Comparison of ENCODE assay signal across 17 cellular contexts in genomic region chr16:77406680-77407079, GRCh38. TPM values are rescaled to one million over a fixed set of nuclear protein-coding genes. Genes with fewer than 3 reads are reported as not detected.
DNase-seq lines count a peak whose midpoint lies in the region; ATAC-seq and TF ChIP-seq lines count a peak whose summit lies in the region.
"Had no signal": no experiment of that assay in that cellular context is flagged by ENCODE, and none has a peak within 500 bp of the region (broad histone marks: within the 10 kb centered on the region; RNA-seq: fewer than 3 reads in every experiment).

No MANE protein-coding gene starts in this region.

- H4K91ac ChIP-seq in H9 (ENCODE audit: insufficient read length, low read depth, low read length), result no peak overlapping the region

- H3T11ph ChIP-seq in H9 (ENCODE audit: low read length), result no peak overlapping the region

- H3K36me3 Mint-ChIP-seq in H9 (ENCODE audit: insufficient read depth in 1 of 3, low read depth in 3 of 3), result peaks cover 0 to 4% (median 0%) of the 10 kb centered on the region in 3 experiments; a peak in 1 of 7 replicates
- H3K36me3 Mint-ChIP-seq: activated naive CD4-positive, alpha-beta T cell treated with anti-CD3 and anti-CD28 coated beads, Interleukin-2, amount 50 U/mL, for 24 hours; CD8-positive, alpha-beta T cell had no signal

- H3K9me3 Mint-ChIP-seq in H9, result peaks cover 3% of the 10 kb centered on the region in 2 experiments; a peak in 4 of 5 replicates
- H3K9me3 Mint-ChIP-seq: activated naive CD4-positive, alpha-beta T cell treated with anti-CD3 and anti-CD28 coated beads, Interleukin-2, amount 50 U/mL, for 24 hours; CD8-positive, alpha-beta T cell had no signal

- no peak overlapping the region for H3K4ac ChIP-seq in H9 (ENCODE audit: low read depth, low read length)

- no peak overlapping the region for H4K5ac ChIP-seq in H9 (ENCODE audit: insufficient read length, low read depth, low read length)

- H3K36me3 ChIP-seq in PC-3 (ENCODE audit: low read depth, low read length), result no peaks in the 10 kb centered on the region; the same call in 1 of the 2 replicates
- H3K36me3 ChIP-seq: HAP-1, heart left ventricle, lower lobe of right lung had no signal

- WGBS in H9 (ENCODE audit: extremely low coverage, insufficient read length, low lambda C conversion rate), result no CpG with 5 or more reads among the region's 1 CpG

- no peak overlapping the region for H3K56ac ChIP-seq in H9 (ENCODE audit: insufficient read length, low read depth, low read length)

- no peak overlapping the region for H3K4me3 Mint-ChIP-seq in H9
- H3K4me3 Mint-ChIP-seq: activated CD8-positive, alpha-beta T cell treated with anti-CD3 and anti-CD28 coated beads, Interleukin-2, amount 10 ng/mL, durations not matched to agents 7 days and 5 days; activated naive CD4-positive, alpha-beta T cell treated with anti-CD3 and anti-CD28 coated beads, Interleukin-2, amount 50 U/mL, for 24 hours; CD8-positive, alpha-beta T cell; dendritic cell treated with granulocyte-macrophage colony-stimulating factor and Interleukin-4, amounts not matched to agents 40 ng/mL and 50 ng/mL, for 4 days had no signal

- H3K9me3 ChIP-seq in H9 (ENCODE audit: control insufficient read depth, low read depth, low read length) (no peaks in the 10 kb centered on the region), PC-3 (ENCODE audit: low read length) (no peaks in the 10 kb centered on the region)
- H3K9me3 ChIP-seq: HAP-1 had no signal

- H2BK120ac ChIP-seq in H9 (ENCODE audit: low read depth, low read length, poor library complexity, severe bottlenecking), result no peak overlapping the region

- H2AK5ac ChIP-seq in H9 (ENCODE audit: insufficient read length, low read length), result no peak overlapping the region

- no peak overlapping the region for H4K8ac ChIP-seq in H9 (replicated peaks; ENCODE audit: insufficient read length, low read depth, low read length)

- TF ChIP-seq CTCF in AG09309 (IDR thresholded peaks at IDR 0.05; ENCODE audit: control insufficient read depth, insufficient read depth, low read depth, low read length, missing control alignments) (peak; percentile 30), H9 (conservative IDR thresholded peaks at IDR 0.05) (peak; percentile 49), PC-3 (conservative IDR thresholded peaks at IDR 0.05; ENCODE audit: low read depth, low read length) (peak; percentile 56), epithelial cell of proximal tubule (conservative IDR thresholded peaks at IDR 0.05; ENCODE audit: low read depth, low read length) (peak; percentile 38)

- ATAC-seq in PC-3, result no peak
- no peak for ATAC-seq in HG03280 (IDR thresholded peaks at IDR 0.05; ENCODE audit: unreplicated experiment)
- no peak for ATAC-seq in GM19328 (IDR thresholded peaks at IDR 0.05; ENCODE audit: unreplicated experiment)
- ATAC-seq: activated CD8-positive, alpha-beta T cell treated with anti-CD3 and anti-CD28 coated beads, Interleukin-2, amount 10 ng/mL, durations not matched to agents 7 days and 5 days; CD8-positive, alpha-beta T cell; heart left ventricle; lower lobe of right lung had no signal

- H3K79me2 ChIP-seq in H9 (ENCODE audit: insufficient read depth, low read length) (no peaks in the 10 kb centered on the region), PC-3 (ENCODE audit: low read length) (no peaks in the 10 kb centered on the region)

- no peak overlapping the region for H2BK5ac ChIP-seq in H9 (ENCODE audit: insufficient read length, low read length)

- H3K4me1 Mint-ChIP-seq in H9, result peaks cover 7 to 11% of the 10 kb centered on the region in 2 experiments
- H3K4me1 Mint-ChIP-seq: activated naive CD4-positive, alpha-beta T cell treated with anti-CD3 and anti-CD28 coated beads, Interleukin-2, amount 50 U/mL, for 24 hours had no signal

- no peak overlapping the region for H2AFZ ChIP-seq in H9 (ENCODE audit: low read length)
- no peak overlapping the region for H2AFZ ChIP-seq in PC-3 (ENCODE audit: low read length)

- H3K27ac ChIP-seq in H9 (ENCODE audit: insufficient read length, low read depth, low read length) (no peak overlapping the region), PC-3 (ENCODE audit: low read length) (no peak overlapping the region)
- H3K27ac ChIP-seq: heart left ventricle, lower lobe of right lung had no signal

- CTCF ChIA-PET in PC-3 (lab: Charles Lee), result no interaction called here

- intact Hi-C loops in PC-3 (cut with micrococcal nuclease), result no loop called here

- no peak overlapping the region for H2BK20ac ChIP-seq in H9 (ENCODE audit: low read depth, low read length, poor library complexity, severe bottlenecking)

- no peaks in the 10 kb centered on the region for H3K9me2 ChIP-seq in PC-3 (replicated peaks; ENCODE audit: low read length)

- H3K4me3 ChIP-seq in AG09309 (ENCODE audit: control insufficient read depth, low read depth, low read length) (no peak overlapping the region), PC-3 (ENCODE audit: low read length) (no peak overlapping the region), epithelial cell of proximal tubule (ENCODE audit: low read depth, low read length) (no peak overlapping the region)
- H3K4me3 ChIP-seq: HAP-1, heart left ventricle, lower lobe of right lung had no signal

- no peak overlapping the region for H3K18ac ChIP-seq in H9 (ENCODE audit: insufficient read length, low read depth, low read length)

- H3K23me2 ChIP-seq in H9 (ENCODE audit: insufficient read length, low read depth, low read length, poor library complexity, severe bottlenecking), result no peaks in the 10 kb centered on the region

- no peaks in the 10 kb centered on the region for H3K27me3 ChIP-seq in H9 (ENCODE audit: insufficient read depth, low read length)
- no peaks in the 10 kb centered on the region for H3K27me3 ChIP-seq in PC-3 (ENCODE audit: low read length)
- H3K27me3 ChIP-seq: heart left ventricle had no signal

- no peak overlapping the region for H3K23ac ChIP-seq in H9 (ENCODE audit: insufficient read length, low read depth, low read length)

- H3K9ac ChIP-seq in H9 (ENCODE audit: extremely low read depth, insufficient read length, low read length), result no peak overlapping the region
- no peak overlapping the region for H3K9ac ChIP-seq in PC-3 (ENCODE audit: low read length)

- H3K4me1 ChIP-seq in H9 (ENCODE audit: insufficient read depth, low read length) (0 out of 2 replicates have a peak, but pooled peaks cover 2% of the 10 kb centered on the region), PC-3 (ENCODE audit: insufficient read depth, low read length) (no peaks in the 10 kb centered on the region)
- H3K4me1 ChIP-seq: HAP-1, lower lobe of right lung had no signal

- DNase-seq in AG09309 (ENCODE audit: low read depth) (no peak), H9 (no peak), PC-3 (peak; percentile 23), epithelial cell of proximal tubule (ENCODE audit: low read depth) (no peak), GM19238 (ENCODE audit: insufficient read length, low spot score) (no peak)
- DNase-seq in stimulated activated CD4-positive, alpha-beta T cell treated with anti-CD3 and anti-CD28 coated beads, Interleukin-12 subunit alpha, Interleukin-12 subunit beta, amount 100 ng/mL, for 4 hours, result no peak
- DNase-seq: activated CD8-positive, alpha-beta T cell treated with anti-CD3 and anti-CD28 coated beads, Interleukin-2, amount 10 ng/mL, durations not matched to agents 7 days and 5 days; CD8-positive, alpha-beta T cell; heart left ventricle; lower lobe of right lung; NK-92 treated with Interleukin-12 subunit alpha and Interleukin-12 subunit beta, amount 100 ng/mL, for 24 hours; T-helper 2 cell had no signal

- H3K79me1 ChIP-seq in H9 (ENCODE audit: insufficient read depth, low read depth, low read length, poor library complexity, severe bottlenecking), result no peaks in the 10 kb centered on the region

- no peaks in the 10 kb centered on the region for H4K20me1 ChIP-seq in H9 (ENCODE audit: control insufficient read depth, insufficient read depth, insufficient read length)
- no peaks in the 10 kb centered on the region for H4K20me1 ChIP-seq in PC-3 (ENCODE audit: low read length)

- H3K27me3 Mint-ChIP-seq in H9 (ENCODE audit: low read depth), result no peaks in the 10 kb centered on the region
- H3K27me3 Mint-ChIP-seq: dendritic cell treated with granulocyte-macrophage colony-stimulating factor and Interleukin-4, amounts not matched to agents 40 ng/mL and 50 ng/mL, for 4 days had no signal

- no peak overlapping the region for H3K4me2 ChIP-seq in H9 (ENCODE audit: insufficient read depth, insufficient read length, low read length)
- no peak overlapping the region for H3K4me2 ChIP-seq in PC-3 (ENCODE audit: low read length)

- BruUV-seq in PC-3 (replicated peaks; lab: Mats Ljungman, UMichigan), result no TSS peak

- no peak overlapping the region for H2BK12ac ChIP-seq in H9 (ENCODE audit: insufficient read length, low read depth, low read length)

- no peak overlapping the region for H3K27ac Mint-ChIP-seq in H9
- H3K27ac Mint-ChIP-seq: activated CD8-positive, alpha-beta T cell treated with anti-CD3 and anti-CD28 coated beads, Interleukin-2, amount 10 ng/mL, durations not matched to agents 7 days and 5 days; activated naive CD4-positive, alpha-beta T cell treated with anti-CD3 and anti-CD28 coated beads, Interleukin-2, amount 50 U/mL, for 24 hours; CD8-positive, alpha-beta T cell; dendritic cell treated with granulocyte-macrophage colony-stimulating factor and Interleukin-4, amounts not matched to agents 40 ng/mL and 50 ng/mL, for 4 days had no signal

- no peak overlapping the region for H2BK15ac ChIP-seq in H9 (ENCODE audit: low read depth, low read length)

- POLR2A ChIA-PET in PC-3 (lab: Charles Lee; ENCODE audit: unreplicated experiment), result no interaction called here

- no peak overlapping the region for H3K14ac ChIP-seq in H9 (ENCODE audit: insufficient read depth, low read length)

- no peaks in the 10 kb centered on the region for H3F3A ChIP-seq in PC-3 (ENCODE audit: low read length, unreplicated experiment)

RNA-seq across cellular contexts. Expression of gene ADAMTS18, which starts 28.2 kb away (rescaled TPM):
- total RNA-seq in H9 (2021) (0.07 and 0.09 TPM in 2 replicates), PC-3 (2014; rRNA removed) (not detected in 2 replicates), epithelial cell of proximal tubule (under 0.01 and 0.98 TPM in 2 replicates)
- total RNA-seq: activated CD8-positive, alpha-beta T cell treated with anti-CD3 and anti-CD28 coated beads, Interleukin-2, amount 10 ng/mL, durations not matched to agents 7 days and 5 days; CD8-positive, alpha-beta T cell had no signal
